ENCODE assay signal across 20 cellular contexts in the genomic region with DNA sequence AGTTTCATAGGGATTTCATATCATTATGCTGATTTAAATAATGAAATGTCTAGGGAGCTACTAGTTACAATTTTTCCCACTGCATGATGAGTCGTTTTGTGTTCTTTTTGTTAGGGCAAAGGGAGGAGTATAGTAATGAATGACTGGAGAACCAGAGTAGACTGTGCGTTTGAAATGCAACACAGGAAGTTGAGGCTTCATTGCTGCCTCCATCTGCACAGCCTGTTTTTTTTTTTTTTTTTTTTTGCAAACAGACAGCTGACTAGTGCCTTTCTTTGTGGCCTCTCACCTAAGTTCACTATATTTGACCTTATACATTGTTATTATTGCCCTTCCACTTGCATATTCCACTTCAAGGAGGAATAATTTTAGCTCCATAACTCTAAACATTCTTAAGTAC.
"Had no signal": no experiment of that assay in that cellular context is flagged by ENCODE, and none has a peak within 500 bp of the region (broad histone marks: within the 10 kb centered on the region; RNA-seq: fewer than 3 reads in every experiment).

No MANE protein-coding gene starts in this region.

- H3K4me3 ChIP-seq: heart left ventricle, lung, pancreas, stomach, thoracic aorta, transverse colon had no signal

- ATAC-seq: heart left ventricle, left colon, left ventricle myocardium superior, pancreas, right cardiac atrium had no signal

- H3K36me3 ChIP-seq: heart left ventricle, pancreas, stomach, thoracic aorta, transverse colon had no signal

- H3K9me3 ChIP-seq: pancreas had no signal

- FAIRE-seq: pancreas, small intestine had no signal

- DNase-seq: dorsolateral prefrontal cortex; effector CD8-positive, alpha-beta T cell; foreskin melanocyte; heart left ventricle; hippocampal formation; left colon; left ventricle myocardium superior; mesendoderm; naive B cell; occipital lobe; pancreas; right cardiac atrium; small intestine; stimulated activated CD4-positive, alpha-beta T cell treated with anti-CD3 and anti-CD28 coated beads, Interleukin-12 subunit alpha, Interleukin-12 subunit beta, amount 100 ng/mL, for 4 hours; stimulated activated naive CD4-positive, alpha-beta T cell; stomach; substantia nigra; transverse colon had no signal

- H3K27me3 ChIP-seq: dorsolateral prefrontal cortex, heart left ventricle, pancreas, stomach, transverse colon had no signal

- H3K27ac ChIP-seq: dorsolateral prefrontal cortex, heart left ventricle, pancreas, stomach, thoracic aorta, transverse colon had no signal

- H3K4me1 ChIP-seq: heart left ventricle, pancreas, stomach, transverse colon had no signal
